In the genomic region with DNA sequence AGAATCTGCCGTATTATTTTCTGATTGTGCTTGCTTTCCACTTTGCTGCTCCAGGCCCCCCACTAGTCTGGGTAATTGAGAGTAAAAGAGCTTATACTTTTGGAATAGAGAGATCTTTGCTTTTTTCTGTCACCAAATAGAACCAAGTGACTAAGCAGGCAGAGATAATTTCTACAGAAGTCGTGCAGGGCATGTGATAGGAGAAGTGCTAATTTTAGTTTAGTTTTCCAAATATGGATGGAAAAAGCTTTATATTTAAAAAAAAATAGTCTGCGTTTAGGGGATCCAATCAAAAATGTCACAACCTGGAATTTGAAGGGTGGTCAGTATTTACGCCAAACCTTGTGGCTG, we compare ENCODE assay signal across 15 cellular contexts.
"Had no signal": no experiment of that assay in that cellular context is flagged by ENCODE, and none has a peak within 500 bp of the region (broad histone marks: within the 10 kb centered on the region; RNA-seq: fewer than 3 reads in every experiment).

No MANE protein-coding gene starts in this region.

- H3K27me3 ChIP-seq: thyroid gland, uterus had no signal

- H3K36me3 ChIP-seq: left lung, thyroid gland, uterus had no signal

- H3K4me1 ChIP-seq: left lung, thyroid gland, uterus had no signal

- H3K27ac Mint-ChIP-seq: activated B cell treated with CpG ODN at 0.5 μM for 24 hours; activated CD4-positive, alpha-beta T cell treated with anti-CD3 and anti-CD28 coated beads, Interleukin-2, amount 10 ng/mL, durations not matched to agents 24 days and 14 days; activated naive CD4-positive, alpha-beta T cell treated with anti-CD3 and anti-CD28 coated beads for 36 hours; activated T-helper 17 cell treated with anti-CD3 and anti-CD28 coated beads, Interleukin-2, amount 50 U/mL, for 72 hours had no signal

- H3K27me3 Mint-ChIP-seq: activated CD4-positive, alpha-beta T cell treated with anti-CD3 and anti-CD28 coated beads, Interleukin-2, amount 10 ng/mL, durations not matched to agents 24 days and 14 days had no signal

- H3K4me3 Mint-ChIP-seq: activated B cell treated with CpG ODN at 0.5 μM for 24 hours; activated CD4-positive, alpha-beta T cell treated with anti-CD3 and anti-CD28 coated beads, Interleukin-2, amount 10 ng/mL, durations not matched to agents 24 days and 14 days; activated naive CD4-positive, alpha-beta T cell treated with anti-CD3 and anti-CD28 coated beads for 36 hours; activated T-helper 17 cell treated with anti-CD3 and anti-CD28 coated beads, Interleukin-2, amount 50 U/mL, for 72 hours; central memory CD8-positive, alpha-beta T cell had no signal

- DNase-seq: activated B cell treated with CpG ODN at 0.5 μM for 24 hours; activated CD4-positive, alpha-beta T cell treated with anti-CD3 and anti-CD28 coated beads, Interleukin-2, amount 10 ng/mL, durations not matched to agents 24 days and 14 days; activated naive CD4-positive, alpha-beta T cell treated with anti-CD3 and anti-CD28 coated beads for 36 hours; activated T-cell treated with anti-CD3 and anti-CD28 coated beads for 4 hours; hippocampal formation; left lung; retina; stimulated activated CD4-positive, alpha-beta T cell treated with anti-CD3 and anti-CD28 coated beads, Interleukin-15, amount 100 ng/mL, for 24 hours; stimulated activated CD4-positive, alpha-beta T cell treated with anti-CD3 and anti-CD28 coated beads, Interleukin-4, amount 100 ng/mL, for 4 hours; SW 1271; T-helper 9 cell; thyroid gland; uterus had no signal

- H3K4me1 Mint-ChIP-seq: activated B cell treated with CpG ODN at 0.5 μM for 24 hours; activated T-helper 17 cell treated with anti-CD3 and anti-CD28 coated beads, Interleukin-2, amount 50 U/mL, for 72 hours; central memory CD8-positive, alpha-beta T cell had no signal

- H3K4me3 ChIP-seq: left lung, thyroid gland, uterus had no signal

- ATAC-seq: activated T-helper 17 cell treated with anti-CD3 and anti-CD28 coated beads, Interleukin-2, amount 50 U/mL, for 72 hours; left lung had no signal

- H3K9me3 ChIP-seq: thyroid gland, uterus had no signal

- H3K27ac ChIP-seq: left lung, thyroid gland, uterus had no signal

- H3K9me3 Mint-ChIP-seq: activated B cell treated with CpG ODN at 0.5 μM for 24 hours; activated CD4-positive, alpha-beta T cell treated with anti-CD3 and anti-CD28 coated beads, Interleukin-2, amount 10 ng/mL, durations not matched to agents 24 days and 14 days had no signal
